9 cellular contexts compared by ENCODE assay signal in genomic region chr3:145767909-145768308, GRCh38.
DNase-seq lines count a peak whose midpoint lies in the region; TF ChIP-seq lines count a peak whose summit lies in the region.
"Had no signal": no experiment of that assay in that cellular context is flagged by ENCODE, and none has a peak within 500 bp of the region (broad histone marks: within the 10 kb centered on the region; RNA-seq: fewer than 3 reads in every experiment).

No MANE protein-coding gene starts in this region.

- POLR2A ChIA-PET in GM10248 (lab: Yijun Ruan, JAX) = no interaction called here

- no peak overlapping the region for H3K4me3 Mint-ChIP-seq in progenitor cell of endocrine pancreas (ENCODE audit: low read depth)

- CTCF ChIA-PET in GM10248 (lab: Yijun Ruan, JAX) = interaction anchor here (5.5 kb wide), 1 partner anchor 9 kb away, joined by 36 read pairs; no protein-coding TSS in a partner anchor

- no peaks in the 10 kb centered on the region for H3K36me3 Mint-ChIP-seq in progenitor cell of endocrine pancreas (ENCODE audit: insufficient read depth)
- H3K36me3 Mint-ChIP-seq: activated naive CD4-positive, alpha-beta T cell treated with anti-CD3 and anti-CD28 coated beads, Interleukin-2, amount 50 U/mL, for 72 hours had no signal

- no peaks in the 10 kb centered on the region for H3K27me3 Mint-ChIP-seq in progenitor cell of endocrine pancreas

- no peak overlapping the region for H3K27ac ChIP-seq in WERI-Rb-1

- H3K27ac Mint-ChIP-seq in progenitor cell of endocrine pancreas = no peak overlapping the region
- H3K27ac Mint-ChIP-seq: activated naive CD4-positive, alpha-beta T cell treated with anti-CD3 and anti-CD28 coated beads, Interleukin-2, amount 50 U/mL, for 72 hours had no signal

- H3K4me1 Mint-ChIP-seq in progenitor cell of endocrine pancreas (ENCODE audit: low read depth) = peaks cover 5% of the 10 kb centered on the region

- TF ChIP-seq CTCF in choroid plexus epithelial cell (conservative IDR thresholded peaks at IDR 0.05; ENCODE audit: low read depth, low read length) = peak; percentile 48
- TF ChIP-seq CTCF in progenitor cell of endocrine pancreas (IDR thresholded peaks at IDR 0.05; ENCODE audit: unreplicated experiment) = peak; percentile 32
- no peak for TF ChIP-seq CTCF in WERI-Rb-1 (IDR thresholded peaks at IDR 0.05; ENCODE audit: low read depth, low read length)
- TF ChIP-seq CTCF in GM10248 (IDR thresholded peaks at IDR 0.05; ENCODE audit: control extremely low read depth, extremely low read depth, low read depth, missing control alignments) = no peak

- H3K9me3 ChIP-seq in WERI-Rb-1 (ENCODE audit: severe bottlenecking) = no peaks in the 10 kb centered on the region

- no peaks in the 10 kb centered on the region for H3K27me3 ChIP-seq in WERI-Rb-1 (ENCODE audit: insufficient read depth, low read depth, severe bottlenecking)

- no peaks in the 10 kb centered on the region for H3K9me3 Mint-ChIP-seq in progenitor cell of endocrine pancreas (ENCODE audit: low read depth)

- DNase-seq in NCI-H1436 (lab: John Stamatoyannopoulos, UW) = peak; percentile 12
- DNase-seq in NCI-H1436 treated with DMSO at 0.1 percent for 48 hours (lab: John Stamatoyannopoulos, UW) = no peak
- DNase-seq in NCI-H146 treated with DMSO at 0.1 percent for 48 hours (lab: John Stamatoyannopoulos, UW; ENCODE audit: unreplicated experiment) = peak; percentile 25
- DNase-seq in choroid plexus epithelial cell (ENCODE audit: low read depth) = peak; percentile 32
- no peak for DNase-seq in progenitor cell of endocrine pancreas (ENCODE audit: low spot score, unreplicated experiment)
- no peak for DNase-seq in WERI-Rb-1
- DNase-seq in GM10248 (ENCODE audit: extremely low spot score) = no peak
- no peak for DNase-seq in NCI-H1092 treated with DMSO at 0.1 percent for 48 hours (lab: John Stamatoyannopoulos, UW)

- no peak overlapping the region for H3K4me3 ChIP-seq in choroid plexus epithelial cell (ENCODE audit: low read depth, low read length)
- H3K4me3 ChIP-seq in WERI-Rb-1 (ENCODE audit: low read depth, low read length) = no peak overlapping the region

- no peaks in the 10 kb centered on the region for H3K36me3 ChIP-seq in WERI-Rb-1

Comparison
In these comparisons a context has a peak if more than half of its experiments do, and no peak if none do; other contexts are left out.
1. DNase-seq: peak in NCI-H1436 (single experiment), NCI-H146 treated with DMSO at 0.1 percent for 48 hours (single experiment) and choroid plexus epithelial cell (single experiment); none in NCI-H1436 treated with DMSO at 0.1 percent for 48 hours (single experiment), progenitor cell of endocrine pancreas (single experiment), WERI-Rb-1 (single experiment), GM10248 (single experiment) and NCI-H1092 treated with DMSO at 0.1 percent for 48 hours (single experiment).
2. CTCF ChIP-seq: peak in choroid plexus epithelial cell (single experiment) and progenitor cell of endocrine pancreas (single experiment); none in WERI-Rb-1 (single experiment) and GM10248 (single experiment).